Comparison of ENCODE assay signal across 26 cellular contexts in genomic region chr3:136412307-136412706, GRCh38.
"Had no signal": no experiment of that assay in that cellular context is flagged by ENCODE, and none has a peak within 500 bp of the region (broad histone marks: within the 10 kb centered on the region; RNA-seq: fewer than 3 reads in every experiment).

No MANE protein-coding gene starts in this region.

- H3K4me3 Mint-ChIP-seq: dendritic cell treated with granulocyte-macrophage colony-stimulating factor and Interleukin-4, amounts not matched to agents 40 ng/mL and 50 ng/mL, for 4 days; effector memory CD8-positive, alpha-beta T cell; endodermal cell; immature natural killer cell; naive thymus-derived CD4-positive, alpha-beta T cell had no signal

- H3K79me2 ChIP-seq: hepatocyte had no signal

- H3K36me3 ChIP-seq: colonic mucosa had no signal

- H3K4me3 ChIP-seq: colonic mucosa, esophagus squamous epithelium, gastroesophageal sphincter, heart left ventricle, hepatocyte, left lung, lower lobe of right lung had no signal

- H3K9me3 ChIP-seq: colonic mucosa, esophagus squamous epithelium, gastroesophageal sphincter, heart left ventricle, left lung, lower lobe of right lung had no signal

- H3K27ac ChIP-seq: colonic mucosa, epithelial cell of prostate, esophagus squamous epithelium, foreskin keratinocyte, gastroesophageal sphincter, heart left ventricle, hepatocyte, left lung, lower lobe of right lung had no signal

- H3K9me3 Mint-ChIP-seq: dendritic cell treated with granulocyte-macrophage colony-stimulating factor and Interleukin-4, amounts not matched to agents 40 ng/mL and 50 ng/mL, for 4 days; effector memory CD8-positive, alpha-beta T cell; endodermal cell; immature natural killer cell; naive thymus-derived CD4-positive, alpha-beta T cell had no signal

- FAIRE-seq: endometrium, frontal cortex, keratinocyte had no signal

- H3K4me2 ChIP-seq: hepatocyte had no signal

- H3K27me3 Mint-ChIP-seq: dendritic cell treated with granulocyte-macrophage colony-stimulating factor and Interleukin-4, amounts not matched to agents 40 ng/mL and 50 ng/mL, for 4 days; effector memory CD8-positive, alpha-beta T cell; naive thymus-derived CD4-positive, alpha-beta T cell had no signal

- H2AFZ ChIP-seq: hepatocyte had no signal

- H3K4me1 Mint-ChIP-seq: endodermal cell had no signal

- H3K27me3 ChIP-seq: colonic mucosa, esophagus squamous epithelium, foreskin keratinocyte, gastroesophageal sphincter, heart left ventricle, hepatocyte, left lung had no signal

- H3K4me1 ChIP-seq: colonic mucosa, esophagus squamous epithelium, foreskin keratinocyte, gastroesophageal sphincter, heart left ventricle, left lung, lower lobe of right lung had no signal

- H3K27ac Mint-ChIP-seq: dendritic cell treated with granulocyte-macrophage colony-stimulating factor and Interleukin-4, amounts not matched to agents 40 ng/mL and 50 ng/mL, for 4 days; effector memory CD8-positive, alpha-beta T cell; endodermal cell; naive thymus-derived CD4-positive, alpha-beta T cell had no signal

- ATAC-seq: effector memory CD8-positive, alpha-beta T cell; esophagus mucosa; foreskin keratinocyte; gastroesophageal sphincter; heart left ventricle; left cardiac atrium; left lung; left ventricle myocardium superior; lower lobe of right lung; naive thymus-derived CD4-positive, alpha-beta T cell had no signal

- DNase-seq: colonic mucosa; cortex of kidney; effector CD8-positive, alpha-beta T cell; effector memory CD8-positive, alpha-beta T cell; endodermal cell; erythroblast; esophagus squamous epithelium; foreskin keratinocyte; heart left ventricle; hypothalamus; immature natural killer cell; left cardiac atrium; left lung; left ventricle myocardium superior; lower lobe of right lung; mesenchymal stem cell; midbrain; naive thymus-derived CD4-positive, alpha-beta T cell had no signal
